In the genomic region with DNA sequence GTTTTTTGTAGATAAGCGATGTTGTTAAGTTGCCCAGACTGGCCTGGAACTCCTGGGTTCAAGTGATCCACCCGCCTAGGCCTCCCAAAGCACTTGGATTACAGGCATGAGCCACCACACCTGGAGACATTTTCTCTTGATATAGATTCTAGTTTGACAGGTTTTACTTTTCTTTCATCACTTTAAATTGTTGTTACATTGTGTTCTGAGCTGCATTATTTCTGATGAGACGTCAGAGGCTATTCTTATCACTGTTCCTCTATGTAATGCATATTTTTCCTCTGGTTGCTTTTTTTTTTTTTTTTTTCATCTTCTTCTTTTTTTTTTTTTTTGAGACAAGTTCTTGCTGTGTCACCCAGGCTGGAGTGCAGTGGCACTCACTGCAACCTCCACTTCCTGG, we compare ENCODE assay signal across 16 cellular contexts. TPM values are rescaled to one million over a fixed set of nuclear protein-coding genes. Genes with fewer than 3 reads are reported as not detected.
A peak's percentile ranks its signal among the peaks of the same experiment; 100 is the strongest.
DNase-seq lines count a peak whose midpoint lies in the region; ATAC-seq, FAIRE-seq and TF ChIP-seq lines count a peak whose summit lies in the region.
"Had no signal": no experiment of that assay in that cellular context is flagged by ENCODE, and none has a peak within 500 bp of the region (broad histone marks: within the 10 kb centered on the region; RNA-seq: fewer than 3 reads in every experiment).

No MANE protein-coding gene starts in this region.

- no peaks in the 10 kb centered on the region; the same call in 2 of the 3 replicates for H3K9me3 Mint-ChIP-seq in GM23338
- peaks cover 2% of the 10 kb centered on the region for H3K9me3 Mint-ChIP-seq in Calu3 (ENCODE audit: low read depth, unreplicated experiment)

- no peak for FAIRE-seq in bronchial epithelial cell (lab: Jason Lieb, UNC)
- FAIRE-seq: G401.6, GM12891 had no signal

- intact Hi-C loops in Calu3 (cut with micrococcal nuclease; ENCODE audit: unreplicated experiment), result no loop called here

- no peaks in the 10 kb centered on the region for H3K9me2 ChIP-seq in GM23338 (ENCODE audit: insufficient read depth)

- H3K36me3 Mint-ChIP-seq in GM23338 (ENCODE audit: low read depth) (no peaks in the 10 kb centered on the region), T-helper 17 cell (ENCODE audit: low read depth) (peaks cover 2% of the 10 kb centered on the region), Calu3 (ENCODE audit: insufficient read depth, unreplicated experiment) (peaks cover 6% of the 10 kb centered on the region)
- H3K36me3 Mint-ChIP-seq: CD8-positive, alpha-beta T cell had no signal

- H2AFZ ChIP-seq in GM23338, result peak overlapping the region; percentile 82; the same call in 1 of the 2 replicates

- TF ChIP-seq CTCF in GM23338 (conservative IDR thresholded peaks at IDR 0.05; ENCODE audit: low read depth in 2 of 2), result no peak
- TF ChIP-seq CTCF in bronchial epithelial cell (IDR thresholded peaks at IDR 0.05; ENCODE audit: insufficient read depth, low read length, severe bottlenecking), result no peak
- no peak for TF ChIP-seq CTCF in GM20000 (IDR thresholded peaks at IDR 0.05; ENCODE audit: extremely low read depth, missing control alignments)
- TF ChIP-seq CTCF in Calu3 (IDR thresholded peaks at IDR 0.05; ENCODE audit: unreplicated experiment), result no peak

- H4K20me1 ChIP-seq in GM23338 (replicated peaks; ENCODE audit: insufficient read depth), result no peaks in the 10 kb centered on the region
- H4K20me1 ChIP-seq: BLaER1 treated with 17β-estradiol and CSF1 and Interleukin-3, amounts not matched to agents 10 nM and 100 nM had no signal

- H3K27ac Mint-ChIP-seq in GM23338, result no peak overlapping the region
- H3K27ac Mint-ChIP-seq in T-helper 17 cell, result peak overlapping the region; percentile 24
- no peak overlapping the region for H3K27ac Mint-ChIP-seq in Calu3 (ENCODE audit: unreplicated experiment)
- H3K27ac Mint-ChIP-seq: CD8-positive, alpha-beta T cell had no signal

- H3K9me3 ChIP-seq in T-helper 17 cell (ENCODE audit: control insufficient read depth, low read length, poor library complexity, severe bottlenecking), result no peaks in the 10 kb centered on the region
- H3K9me3 ChIP-seq: HAP-1 had no signal

- no peak overlapping the region for H3K4me3 ChIP-seq in GM23338
- H3K4me3 ChIP-seq in bronchial epithelial cell (ENCODE audit: low read depth, low read length), result no peak overlapping the region
- H3K4me3 ChIP-seq: BLaER1 treated with 17β-estradiol and CSF1 and Interleukin-3, amounts not matched to agents 10 nM and 100 nM; HAP-1 had no signal

- CTCF ChIA-PET in Calu3 (lab: Charles Lee), result interaction anchor here (0.5 to 0.9 kb wide), 4 partner anchors 19 to 236 kb away, joined by 4 to 9 read pairs (median 6); no protein-coding TSS in a partner anchor

- H3K4me3 Mint-ChIP-seq in GM23338 (no peak overlapping the region), T-helper 17 cell (no peak overlapping the region), Calu3 (ENCODE audit: low read depth, unreplicated experiment) (no peak overlapping the region)
- H3K4me3 Mint-ChIP-seq: CD8-positive, alpha-beta T cell had no signal

- H3K79me2 ChIP-seq in GM23338 (replicated peaks; ENCODE audit: insufficient read depth), result no peaks in the 10 kb centered on the region

- H3K27me3 ChIP-seq in GM23338 (ENCODE audit: insufficient read depth), result no peaks in the 10 kb centered on the region
- H3K27me3 ChIP-seq in bronchial epithelial cell (ENCODE audit: control insufficient read depth, insufficient read depth, low read length), result no peaks in the 10 kb centered on the region
- H3K27me3 ChIP-seq: BLaER1 treated with 17β-estradiol and CSF1 and Interleukin-3, amounts not matched to agents 10 nM and 100 nM had no signal

- ATAC-seq in GM23338 (no peak), T-helper 17 cell (no peak), esophagus mucosa (peak; percentile 44)
- ATAC-seq: CD8-positive, alpha-beta T cell had no signal

- H3F3A ChIP-seq in GM23338 (replicated peaks; ENCODE audit: low read depth), result no peaks in the 10 kb centered on the region

- peak overlapping the region; percentile 55; the same call in 1 of the 2 replicates for H3K27ac ChIP-seq in GM23338 (ENCODE audit: low read depth)
- H3K27ac ChIP-seq: 22Rv1; BLaER1 treated with 17β-estradiol and CSF1 and Interleukin-3, amounts not matched to agents 10 nM and 100 nM had no signal

- no TSS peak for BruUV-seq in Calu3 (replicated peaks; lab: Mats Ljungman, UMichigan)

- H3K4me2 ChIP-seq in GM23338, result no peak overlapping the region

- DNase-seq in GM23338 (ENCODE audit: low spot score), result no peak
- no peak for DNase-seq in T-helper 17 cell
- DNase-seq in bronchial epithelial cell (ENCODE audit: low read depth), result peak; percentile 56
- DNase-seq in GM20000 (ENCODE audit: low spot score), result no peak
- no peak for DNase-seq in DMS79 (lab: John Stamatoyannopoulos, UW)
- DNase-seq in NCI-H2171 treated with DMSO at 0.1 percent for 48 hours (lab: John Stamatoyannopoulos, UW), result no peak
- no peak for DNase-seq in Calu3
- DNase-seq: CD8-positive, alpha-beta T cell; DMS 273 treated with DMSO at 0.1 percent for 48 hours; DMS53 had no signal

- H3K27me3 Mint-ChIP-seq in GM23338 (ENCODE audit: insufficient read depth, low read depth, poor library complexity), result peaks cover 3% of the 10 kb centered on the region
- no peaks in the 10 kb centered on the region for H3K27me3 Mint-ChIP-seq in T-helper 17 cell
- no peaks in the 10 kb centered on the region for H3K27me3 Mint-ChIP-seq in Calu3 (ENCODE audit: unreplicated experiment)

- H3K4me1 ChIP-seq in GM23338 (ENCODE audit: insufficient read depth), result 0 out of 2 replicates have a peak, but pooled peaks cover 9% of the 10 kb centered on the region
- H3K4me1 ChIP-seq: HAP-1 had no signal

- H3K4me1 Mint-ChIP-seq in GM23338 (no peaks in the 10 kb centered on the region), T-helper 17 cell (no peaks in the 10 kb centered on the region), Calu3 (ENCODE audit: low read depth, unreplicated experiment) (peaks cover 7% of the 10 kb centered on the region)

- H3K36me3 ChIP-seq in GM23338 (ENCODE audit: insufficient read depth), result no peaks in the 10 kb centered on the region
- H3K36me3 ChIP-seq in bronchial epithelial cell (ENCODE audit: control insufficient read depth, insufficient read depth, low read length), result no peaks in the 10 kb centered on the region
- H3K36me3 ChIP-seq: BLaER1 treated with 17β-estradiol and CSF1 and Interleukin-3, amounts not matched to agents 10 nM and 100 nM; HAP-1 had no signal

TF ChIP-seq in GM23338, 12 proteins besides CTCF, POLR2A, EP300 and RAD21 (continues in another document):
- TF ChIP-seq STAT1 (IDR thresholded peaks at IDR 0.05; ENCODE audit: unreplicated experiment) (no peak), REST (IDR thresholded peaks at IDR 0.05; ENCODE audit: unreplicated experiment) (no peak), JUNB (IDR thresholded peaks at IDR 0.05; ENCODE audit: unreplicated experiment) (no peak), EZH2 (IDR thresholded peaks at IDR 0.05; ENCODE audit: low read depth, unreplicated experiment) (no peak), NANOG (IDR thresholded peaks at IDR 0.05; ENCODE audit: borderline replicate concordance) (no peak), CREB1 (CRISPR knock-in tag; IDR thresholded peaks at IDR 0.05; ENCODE audit: low read depth) (no peak), ZNF114 (CRISPR knock-in tag; IDR thresholded peaks at IDR 0.05) (no peak), ZNF331 (CRISPR knock-in tag; IDR thresholded peaks at IDR 0.05; ENCODE audit: low read depth) (no peak)
- TF ChIP-seq, protein P1, sequence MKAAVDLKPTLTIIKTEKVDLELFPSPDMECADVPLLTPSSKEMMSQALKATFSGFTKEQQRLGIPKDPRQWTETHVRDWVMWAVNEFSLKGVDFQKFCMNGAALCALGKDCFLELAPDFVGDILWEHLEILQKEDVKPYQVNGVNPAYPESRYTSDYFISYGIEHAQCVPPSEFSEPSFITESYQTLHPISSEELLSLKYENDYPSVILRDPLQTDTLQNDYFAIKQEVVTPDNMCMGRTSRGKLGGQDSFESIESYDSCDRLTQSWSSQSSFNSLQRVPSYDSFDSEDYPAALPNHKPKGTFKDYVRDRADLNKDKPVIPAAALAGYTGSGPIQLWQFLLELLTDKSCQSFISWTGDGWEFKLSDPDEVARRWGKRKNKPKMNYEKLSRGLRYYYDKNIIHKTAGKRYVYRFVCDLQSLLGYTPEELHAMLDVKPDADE (IDR thresholded peaks at IDR 0.05), result no peak

RNA-seq across cellular contexts. Expression of gene TRA2B, which starts 41.2 kb away (rescaled TPM):
- 323 and 602 TPM in 2 replicates for total RNA-seq in GM23338 (2014; rRNA removed; shearing (Covaris generic))
- polyA plus RNA-seq in GM23338 (2016; fragmentation: Nextera tagmentation; extraction: Ambion mirVana), result 360 and 368 TPM in 2 replicates
- 100 to 1,000 TPM; 542 to 637 TPM for total RNA-seq in T-helper 17 cell
- total RNA-seq in bronchial epithelial cell, result 192 and 202 TPM in 2 replicates
- total RNA-seq in esophagus mucosa, result 86.0 TPM
- 212 and 238 TPM in 2 replicates for total RNA-seq in Calu3 (2022)
